In genomic region chr4:119040711-119041185, GRCh38 we compare ENCODE assay signal across 11 cellular contexts.
DNase-seq lines count a peak whose midpoint lies in the region; ATAC-seq, FAIRE-seq and TF ChIP-seq lines count a peak whose summit lies in the region.
"Had no signal": no experiment of that assay in that cellular context is flagged by ENCODE, and none has a peak within 500 bp of the region (broad histone marks: within the 10 kb centered on the region; RNA-seq: fewer than 3 reads in every experiment).

No MANE protein-coding gene starts in this region.

- no peaks in the 10 kb centered on the region for H3K4me1 Mint-ChIP-seq in stimulated activated effector memory CD8-positive, alpha-beta T cell treated with anti-CD3 and anti-CD28 coated beads, Interleukin-12 subunit alpha, Interleukin-12 subunit beta, amount 100 ng/mL, for 72 hours

- H3K27me3 ChIP-seq in GM23248 (replicated peaks; ENCODE audit: insufficient read depth) (no peaks in the 10 kb centered on the region), bronchial epithelial cell (ENCODE audit: control insufficient read depth, insufficient read depth, low read length) (no peaks in the 10 kb centered on the region)

- H3F3A ChIP-seq in GM23248 (ENCODE audit: insufficient read depth) = peaks cover 47% of the 10 kb centered on the region

- DNase-seq in GM23248 = peak; percentile 91
- peak; percentile 62 for DNase-seq in bronchial epithelial cell (ENCODE audit: low read depth)
- DNase-seq in iris pigment epithelial cell (ENCODE audit: low read depth) = peak; percentile 95
- DNase-seq in stimulated activated effector memory CD8-positive, alpha-beta T cell treated with anti-CD3 and anti-CD28 coated beads, Interleukin-12 subunit alpha, Interleukin-12 subunit beta, amount 100 ng/mL, for 72 hours (ENCODE audit: low spot score in 2 of 2) = no peak
- DNase-seq in cerebellar nuclear complex (lab: John Stamatoyannopoulos, UW) = no peak
- no peak for DNase-seq in NCI-H1694 treated with DMSO at 0.1 percent for 48 hours (lab: John Stamatoyannopoulos, UW)
- DNase-seq in NCI-H1436 (lab: John Stamatoyannopoulos, UW) = no peak
- DNase-seq: activated B cell treated with CpG ODN at 0.5 μM for 24 hours; NCI-H1930; stimulated activated CD4-positive, alpha-beta T cell treated with anti-CD3 and anti-CD28 coated beads, Interleukin-15, amount 100 ng/mL, for 24 hours had no signal

- no peak for FAIRE-seq in bronchial epithelial cell (lab: Jason Lieb, UNC)

- 47% methylated on average over 2 of the region's 2 CpGs for WGBS in GM23248 (ENCODE audit: low coverage in 1 of 2, low lambda C conversion rate in 2 of 2, missing lambda C conversion rate in 2 of 2), 2 experiments

- peak overlapping the region; percentile 20 for H3K4me3 ChIP-seq in GM23248
- H3K4me3 ChIP-seq in bronchial epithelial cell (ENCODE audit: low read depth, low read length) = no peak overlapping the region

- H3K9me2 ChIP-seq in GM23248 (ENCODE audit: insufficient read depth) = no peaks in the 10 kb centered on the region

- no peaks in the 10 kb centered on the region for H4K20me1 ChIP-seq in GM23248 (ENCODE audit: insufficient read depth)

- no peaks in the 10 kb centered on the region for H3K79me2 ChIP-seq in GM23248 (ENCODE audit: insufficient read depth)

- H3K4me3 Mint-ChIP-seq in stimulated activated effector memory CD8-positive, alpha-beta T cell treated with anti-CD3 and anti-CD28 coated beads, Interleukin-12 subunit alpha, Interleukin-12 subunit beta, amount 100 ng/mL, for 72 hours = no peak overlapping the region
- H3K4me3 Mint-ChIP-seq: activated B cell treated with CpG ODN at 0.5 μM for 24 hours had no signal

- H3K27ac ChIP-seq in GM23248 = peak overlapping the region; percentile 86

- no peaks in the 10 kb centered on the region for H3K36me3 Mint-ChIP-seq in stimulated activated effector memory CD8-positive, alpha-beta T cell treated with anti-CD3 and anti-CD28 coated beads, Interleukin-12 subunit alpha, Interleukin-12 subunit beta, amount 100 ng/mL, for 72 hours

- H3K9me3 Mint-ChIP-seq in stimulated activated effector memory CD8-positive, alpha-beta T cell treated with anti-CD3 and anti-CD28 coated beads, Interleukin-12 subunit alpha, Interleukin-12 subunit beta, amount 100 ng/mL, for 72 hours = no peaks in the 10 kb centered on the region
- H3K9me3 Mint-ChIP-seq: activated B cell treated with CpG ODN at 0.5 μM for 24 hours had no signal

- H3K4me2 ChIP-seq in GM23248 (ENCODE audit: unreplicated experiment) = peak overlapping the region; percentile 92

- no peaks in the 10 kb centered on the region for H3K9me3 ChIP-seq in GM23248 (ENCODE audit: low read depth)

- H3K27ac Mint-ChIP-seq in stimulated activated effector memory CD8-positive, alpha-beta T cell treated with anti-CD3 and anti-CD28 coated beads, Interleukin-12 subunit alpha, Interleukin-12 subunit beta, amount 100 ng/mL, for 72 hours = no peak overlapping the region
- H3K27ac Mint-ChIP-seq: activated B cell treated with CpG ODN at 0.5 μM for 24 hours had no signal

- H3K4me1 ChIP-seq in GM23248 (ENCODE audit: insufficient read depth) = peaks cover 70% of the 10 kb centered on the region

- ATAC-seq in stimulated activated effector memory CD8-positive, alpha-beta T cell treated with anti-CD3 and anti-CD28 coated beads, Interleukin-12 subunit alpha, Interleukin-12 subunit beta, amount 100 ng/mL, for 72 hours = peak; percentile 22
- no peak for ATAC-seq in HG02798 (IDR thresholded peaks at IDR 0.05; ENCODE audit: poor library complexity, unreplicated experiment)

- no peak for TF ChIP-seq CTCF in bronchial epithelial cell (IDR thresholded peaks at IDR 0.05; ENCODE audit: insufficient read depth, low read length, severe bottlenecking)

- in situ Hi-C loops in GM23248 (cut with MboI) = loop anchor here (25.0 kb wide), 1 partner anchor 103 kb away; no protein-coding TSS in a partner anchor

- no peaks in the 10 kb centered on the region for H3K36me3 ChIP-seq in GM23248 (ENCODE audit: low read depth)
- no peaks in the 10 kb centered on the region for H3K36me3 ChIP-seq in bronchial epithelial cell (ENCODE audit: control insufficient read depth, insufficient read depth, low read length)

- peak overlapping the region; percentile 69 for H2AFZ ChIP-seq in GM23248

- H3K9ac ChIP-seq in GM23248 = peak overlapping the region; percentile 61

Comparison
In these comparisons a context has a peak if more than half of its experiments do, and no peak if none do; other contexts are left out.
1. DNase-seq: peak in GM23248 (single experiment), bronchial epithelial cell (single experiment) and iris pigment epithelial cell (single experiment); none in stimulated activated effector memory CD8-positive, alpha-beta T cell treated with anti-CD3 and anti-CD28 coated beads, Interleukin-12 subunit alpha, Interleukin-12 subunit beta, amount 100 ng/mL, for 72 hours (0 of 2), cerebellar nuclear complex (0 of 2), NCI-H1694 treated with DMSO at 0.1 percent for 48 hours (single experiment) and NCI-H1436 (single experiment).